In genomic region chr2:198054299-198054698, GRCh38 we compare ENCODE assay signal across 8 cellular contexts.
A peak's percentile ranks its signal among the peaks of the same experiment; 100 is the strongest.
DNase-seq lines count a peak whose midpoint lies in the region; ATAC-seq and TF ChIP-seq lines count a peak whose summit lies in the region.

No MANE protein-coding gene starts in this region.

- no peak overlapping the region for H4K91ac ChIP-seq in neuronal stem cell (ENCODE audit: low read depth, low read length, poor library complexity)

- H3K27ac ChIP-seq in 22Rv1 = no peak overlapping the region
- no peak overlapping the region for H3K27ac ChIP-seq in WERI-Rb-1
- H3K27ac ChIP-seq in neuronal stem cell (replicated peaks; ENCODE audit: low read length) = no peak overlapping the region

- no peak overlapping the region for H3K23ac ChIP-seq in neuronal stem cell (ENCODE audit: low read depth, low read length, poor library complexity)

- no peak overlapping the region for H2BK5ac ChIP-seq in neuronal stem cell (ENCODE audit: low read length)

- ATAC-seq in GM18499 (IDR thresholded peaks at IDR 0.05; ENCODE audit: insufficient read depth, unreplicated experiment) (peak; percentile 50), HG03045 (IDR thresholded peaks at IDR 0.05; ENCODE audit: unreplicated experiment) (peak; percentile 64), GM18519 (IDR thresholded peaks at IDR 0.05; ENCODE audit: low FRiP score, unreplicated experiment) (no peak)

- no peak overlapping the region for H2BK15ac ChIP-seq in neuronal stem cell (ENCODE audit: low read length)

- no peaks in the 10 kb centered on the region for H3K9me3 ChIP-seq in WERI-Rb-1 (ENCODE audit: severe bottlenecking)
- H3K9me3 ChIP-seq in neuronal stem cell (replicated peaks in 1 of 2; ENCODE audit: control insufficient read depth in 2 of 2, insufficient read depth in 1 of 2, low read depth in 1 of 2, low read length in 2 of 2) = no peaks in the 10 kb centered on the region

- no peak overlapping the region for H3K18ac ChIP-seq in neuronal stem cell (ENCODE audit: low read length)

- no peak overlapping the region for H2AK5ac ChIP-seq in neuronal stem cell (ENCODE audit: low read depth, low read length)

- no peak overlapping the region for H2AFZ ChIP-seq in neuronal stem cell (ENCODE audit: low read length)

- H2BK12ac ChIP-seq in neuronal stem cell (ENCODE audit: low read length) = no peak overlapping the region

- no peak overlapping the region for H2BK120ac ChIP-seq in neuronal stem cell (ENCODE audit: low read depth, low read length)

- H3K36me3 ChIP-seq in WERI-Rb-1 = no peaks in the 10 kb centered on the region
- H3K36me3 ChIP-seq in neuronal stem cell (replicated peaks in 1 of 2; ENCODE audit: control insufficient read depth in 2 of 2, insufficient read depth in 2 of 2, low read length in 2 of 2) = no peaks in the 10 kb centered on the region

- H3K27me3 ChIP-seq in WERI-Rb-1 (ENCODE audit: insufficient read depth, low read depth, severe bottlenecking) (no peaks in the 10 kb centered on the region), neuronal stem cell (ENCODE audit: control insufficient read depth in 3 of 3, insufficient read depth in 3 of 3, low read depth in 1 of 3, low read length in 3 of 3) (no peaks in the 10 kb centered on the region)

- DNase-seq in WERI-Rb-1 = peak; percentile 49
- DNase-seq in effector CD8-positive, alpha-beta T cell (lab: John Stamatoyannopoulos, UW) = peak; percentile 3
- peak; percentile 15 for DNase-seq in neuronal stem cell (ENCODE audit: low spot score)
- DNase-seq in epidermal melanocyte (ENCODE audit: insufficient read length, low spot score) = no peak

- no peak overlapping the region for H3K9ac ChIP-seq in neuronal stem cell (ENCODE audit: low read depth, low read length, poor library complexity)

- peak; percentile 47 for TF ChIP-seq CTCF in 22Rv1 (IDR thresholded peaks at IDR 0.05)
- peak; percentile 68 for TF ChIP-seq CTCF in WERI-Rb-1 (IDR thresholded peaks at IDR 0.05; ENCODE audit: low read depth, low read length)

- no peak overlapping the region for H3K4me3 ChIP-seq in WERI-Rb-1 (ENCODE audit: low read depth, low read length)
- H3K4me3 ChIP-seq in neuronal stem cell (ENCODE audit: low read length in 2 of 2) = no peak overlapping the region

- no peaks in the 10 kb centered on the region for H3K79me1 ChIP-seq in neuronal stem cell (ENCODE audit: low read depth, low read length)

- no peak overlapping the region for H3K4me2 ChIP-seq in neuronal stem cell (ENCODE audit: insufficient read depth, low read length, poor library complexity, severe bottlenecking)

- no peak overlapping the region for H3K4ac ChIP-seq in neuronal stem cell (ENCODE audit: low read length)

- H4K8ac ChIP-seq in neuronal stem cell (ENCODE audit: low read depth, low read length) = no peak overlapping the region

- H3K14ac ChIP-seq in neuronal stem cell (ENCODE audit: low read length) = no peak overlapping the region

- H3K4me1 ChIP-seq in neuronal stem cell (ENCODE audit: control insufficient read depth in 2 of 2, insufficient read depth in 1 of 2, low read depth in 1 of 2, low read length in 2 of 2) = no peaks in the 10 kb centered on the region

- WGBS in neuronal stem cell (ENCODE audit: extremely low coverage in 2 of 2, insufficient read length in 2 of 2, insufficient replicate concordance in 1 of 2), 2 donors = no CpG with 5 or more reads among the region's 1 CpG
